8 cellular contexts compared by ENCODE assay signal in the genomic region with DNA sequence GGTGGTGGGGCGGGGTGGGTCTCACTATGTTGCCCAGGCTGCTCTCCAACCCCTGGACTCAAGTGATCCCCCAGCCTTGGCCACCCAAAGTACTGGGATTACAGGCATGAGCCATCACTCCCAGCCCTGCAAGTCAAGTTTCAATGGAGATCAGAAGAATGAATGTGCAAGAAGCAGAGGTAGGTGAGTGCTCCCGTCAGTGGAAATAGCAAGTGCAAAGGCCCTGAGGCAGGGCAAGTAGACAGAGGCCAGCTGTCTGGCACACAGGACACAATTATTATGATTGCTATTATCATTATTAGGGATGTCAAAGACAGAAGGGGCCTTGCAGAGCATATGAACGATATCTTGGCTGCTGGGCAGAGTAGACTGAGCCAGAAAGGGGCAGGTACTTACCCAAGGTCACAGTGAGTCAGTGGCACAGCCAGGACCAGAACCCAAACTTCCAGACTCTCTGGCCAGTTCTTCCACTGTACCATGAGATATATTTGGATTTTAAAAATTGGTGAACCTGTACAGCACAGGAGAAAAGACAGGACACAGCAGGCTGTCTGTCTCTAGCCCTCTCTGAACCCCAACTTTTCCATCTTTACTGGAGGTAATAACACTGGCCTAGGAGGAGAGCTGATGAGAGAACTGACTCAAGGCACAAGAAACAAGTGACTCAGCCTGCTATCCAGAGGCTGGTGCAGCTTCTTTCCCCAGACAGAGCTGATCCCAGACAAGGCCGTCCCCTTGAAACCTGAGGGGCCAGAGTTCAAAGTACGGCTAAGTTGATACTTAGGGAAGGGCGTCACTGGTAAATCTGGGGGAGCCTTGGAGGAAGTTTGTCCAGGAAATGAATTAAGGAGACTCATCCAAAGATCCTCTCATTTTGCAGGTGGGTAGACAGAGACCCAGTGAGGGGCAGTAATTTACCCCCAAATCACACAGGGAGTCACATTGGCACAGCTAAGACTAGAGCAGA. TPM values are rescaled to one million over a fixed set of nuclear protein-coding genes. Genes with fewer than 3 reads are reported as not detected.
A peak's percentile ranks its signal among the peaks of the same experiment; 100 is the strongest.
DNase-seq lines count a peak whose midpoint lies in the region; ATAC-seq lines count a peak whose summit lies in the region.

No MANE protein-coding gene starts in this region.

- intact Hi-C loops in activated CD4-positive, alpha-beta T cell treated with anti-CD3 and anti-CD28 coated beads, Interleukin-2, amount 10 ng/mL, durations not matched to agents 24 days and 14 days (cut with micrococcal nuclease), result loop anchor here (2.0 kb wide), 2 partner anchors 25 to 35 kb away; partner anchors contain the start of genes ALAD and WDR31

- no peaks in the 10 kb centered on the region for H3K27me3 Mint-ChIP-seq in activated CD4-positive, alpha-beta T cell treated with anti-CD3 and anti-CD28 coated beads, Interleukin-2, amount 10 ng/mL, durations not matched to agents 24 days and 14 days
- no peaks in the 10 kb centered on the region for H3K27me3 Mint-ChIP-seq in stimulated activated naive CD8-positive, alpha-beta T cell treated with anti-CD3 and anti-CD28 coated beads, Interleukin-15, amount 100 ng/mL, for 72 hours

- H3K4me1 Mint-ChIP-seq in activated CD4-positive, alpha-beta T cell treated with anti-CD3 and anti-CD28 coated beads, Interleukin-2, amount 10 ng/mL, durations not matched to agents 24 days and 14 days, result peaks cover 12% of the 10 kb centered on the region
- H3K4me1 Mint-ChIP-seq in stimulated activated naive CD8-positive, alpha-beta T cell treated with anti-CD3 and anti-CD28 coated beads, Interleukin-15, amount 100 ng/mL, for 72 hours, result peaks cover 14% of the 10 kb centered on the region

- DNase-seq in activated CD4-positive, alpha-beta T cell treated with anti-CD3 and anti-CD28 coated beads, Interleukin-2, amount 10 ng/mL, durations not matched to agents 24 days and 14 days, result no peak
- DNase-seq in activated CD4-positive, alpha-beta T cell treated with anti-CD3 and anti-CD28 coated beads for 4 hours, result no peak
- DNase-seq in activated T-cell treated with anti-CD3 and anti-CD28 coated beads, Interleukin-2, amount 50 U/mL, for 48 hours, result peak; percentile 37 to 38
- peak; percentile 57 for DNase-seq in iris pigment epithelial cell (ENCODE audit: low read depth)
- no peak for DNase-seq in stimulated activated naive CD8-positive, alpha-beta T cell treated with anti-CD3 and anti-CD28 coated beads, Interleukin-15, amount 100 ng/mL, for 72 hours
- no peak for DNase-seq in MV-4-11 (lab: John Stamatoyannopoulos, UW)
- DNase-seq in amniotic stem cell (lab: John Stamatoyannopoulos, UW), result no peak

- no peak for ATAC-seq in stimulated activated naive CD8-positive, alpha-beta T cell treated with anti-CD3 and anti-CD28 coated beads, Interleukin-15, amount 100 ng/mL, for 72 hours
- no peak for ATAC-seq in activated CD4-positive, CD25-positive, alpha-beta regulatory T cell treated with anti-CD3 and anti-CD28 coated beads, Interleukin-2, amount 50 U/mL, for 24 hours

- no peaks in the 10 kb centered on the region for H3K9me3 Mint-ChIP-seq in activated CD4-positive, alpha-beta T cell treated with anti-CD3 and anti-CD28 coated beads, Interleukin-2, amount 10 ng/mL, durations not matched to agents 24 days and 14 days
- no peaks in the 10 kb centered on the region for H3K9me3 Mint-ChIP-seq in stimulated activated naive CD8-positive, alpha-beta T cell treated with anti-CD3 and anti-CD28 coated beads, Interleukin-15, amount 100 ng/mL, for 72 hours

- H3K36me3 Mint-ChIP-seq in activated CD4-positive, alpha-beta T cell treated with anti-CD3 and anti-CD28 coated beads, Interleukin-2, amount 10 ng/mL, durations not matched to agents 24 days and 14 days (ENCODE audit: low read depth), result peaks cover 16% of the 10 kb centered on the region

- peak overlapping the region; percentile 92 for H3K4me3 Mint-ChIP-seq in activated CD4-positive, alpha-beta T cell treated with anti-CD3 and anti-CD28 coated beads, Interleukin-2, amount 10 ng/mL, durations not matched to agents 24 days and 14 days
- peak overlapping the region; percentile 76 to 87 for H3K4me3 Mint-ChIP-seq in stimulated activated naive CD8-positive, alpha-beta T cell treated with anti-CD3 and anti-CD28 coated beads, Interleukin-15, amount 100 ng/mL, for 72 hours

- peak overlapping the region; percentile 83 for H3K27ac Mint-ChIP-seq in activated CD4-positive, alpha-beta T cell treated with anti-CD3 and anti-CD28 coated beads, Interleukin-2, amount 10 ng/mL, durations not matched to agents 24 days and 14 days
- H3K27ac Mint-ChIP-seq in stimulated activated naive CD8-positive, alpha-beta T cell treated with anti-CD3 and anti-CD28 coated beads, Interleukin-15, amount 100 ng/mL, for 72 hours, result peak overlapping the region; percentile 66 to 91

RNA-seq across cellular contexts. Expression of gene HDHD3, which starts 1.4 kb away (rescaled TPM):
- 16.5 and 17.8 TPM in 2 replicates for total RNA-seq in activated CD4-positive, alpha-beta T cell treated with anti-CD3 and anti-CD28 coated beads, Interleukin-2, amount 10 ng/mL, durations not matched to agents 24 days and 14 days

RNA-seq across cellular contexts. Expression of gene ALAD, which starts 25.7 kb away (rescaled TPM):
- 23.5 and 24.9 TPM in 2 replicates for total RNA-seq in activated CD4-positive, alpha-beta T cell treated with anti-CD3 and anti-CD28 coated beads, Interleukin-2, amount 10 ng/mL, durations not matched to agents 24 days and 14 days

RNA-seq across cellular contexts. Expression of gene BSPRY, which starts 26.0 kb away (rescaled TPM):
- total RNA-seq in activated CD4-positive, alpha-beta T cell treated with anti-CD3 and anti-CD28 coated beads, Interleukin-2, amount 10 ng/mL, durations not matched to agents 24 days and 14 days, result 10.5 and 10.6 TPM in 2 replicates

RNA-seq across cellular contexts. Expression of gene POLE3, which starts 35.1 kb away (rescaled TPM):
- 81.4 and 84.4 TPM in 2 replicates for total RNA-seq in activated CD4-positive, alpha-beta T cell treated with anti-CD3 and anti-CD28 coated beads, Interleukin-2, amount 10 ng/mL, durations not matched to agents 24 days and 14 days

RNA-seq across cellular contexts. Expression of gene C9orf43, which starts 35.2 kb away (rescaled TPM):
- 0.51 and 0.52 TPM in 2 replicates for total RNA-seq in activated CD4-positive, alpha-beta T cell treated with anti-CD3 and anti-CD28 coated beads, Interleukin-2, amount 10 ng/mL, durations not matched to agents 24 days and 14 days

Comparison
In these comparisons a context has a peak if more than half of its experiments do, and no peak if none do; other contexts are left out.
1. DNase-seq: peak in activated T-cell treated with anti-CD3 and anti-CD28 coated beads, Interleukin-2, amount 50 U/mL, for 48 hours (2 of 2) and iris pigment epithelial cell (single experiment); none in activated CD4-positive, alpha-beta T cell treated with anti-CD3 and anti-CD28 coated beads, Interleukin-2, amount 10 ng/mL, durations not matched to agents 24 days and 14 days (single experiment), activated CD4-positive, alpha-beta T cell treated with anti-CD3 and anti-CD28 coated beads for 4 hours (0 of 2), stimulated activated naive CD8-positive, alpha-beta T cell treated with anti-CD3 and anti-CD28 coated beads, Interleukin-15, amount 100 ng/mL, for 72 hours (0 of 2), MV-4-11 (single experiment) and amniotic stem cell (single experiment).